ENCODE assay signal across 27 cellular contexts in genomic region chr12:96529912-96530311, GRCh38.
"Had no signal": no experiment of that assay in that cellular context is flagged by ENCODE, and none has a peak within 500 bp of the region (broad histone marks: within the 10 kb centered on the region; RNA-seq: fewer than 3 reads in every experiment).

No MANE protein-coding gene starts in this region.

- H3K27me3 Mint-ChIP-seq: progenitor cell of endocrine pancreas had no signal

- H3K79me2 ChIP-seq: parathyroid adenoma had no signal

- DNase-seq: naive thymus-derived CD4-positive, alpha-beta T cell; natural killer cell; occipital lobe; ovary; posterior cingulate gyrus; psoas muscle; right cardiac atrium; right lobe of liver; sigmoid colon; small intestine; stimulated activated CD4-positive, alpha-beta T cell treated with anti-CD3 and anti-CD28 coated beads, Interleukin-15, amount 100 ng/mL, for 24 hours; stimulated activated CD4-positive, alpha-beta T cell treated with anti-CD3 and anti-CD28 coated beads, Interleukin-2, amount 100 ng/mL, for 24 hours; stimulated activated CD4-positive, alpha-beta T cell treated with anti-CD3 and anti-CD28 coated beads, Interleukin-2, amount 100 ng/mL, for 48 hours; stimulated activated CD4-positive, alpha-beta T cell treated with anti-CD3 and anti-CD28 coated beads, Interleukin-4, amount 100 ng/mL, for 24 hours; stimulated activated naive CD4-positive, alpha-beta T cell; stimulated activated naive CD8-positive, alpha-beta T cell treated with anti-CD3 and anti-CD28 coated beads, Interleukin-15, Interleukin-2, amounts not matched to agents 100 U/mL and 50 U/mL, for 24 hours; stomach; thyroid gland; trophoblast cell; upper lobe of left lung had no signal

- H3K4me3 ChIP-seq: neural progenitor cell, ovary, psoas muscle, right lobe of liver, sigmoid colon, stomach, thoracic aorta, thyroid gland, tibial nerve, upper lobe of left lung, vagina had no signal

- H3K4me1 Mint-ChIP-seq: natural killer cell; neural progenitor cell; stimulated activated effector memory CD8-positive, alpha-beta T cell treated with anti-CD3 and anti-CD28 coated beads, Interleukin-12 subunit alpha, Interleukin-12 subunit beta, amount 100 ng/mL, for 72 hours had no signal

- H3K9ac ChIP-seq: neural progenitor cell, parathyroid adenoma had no signal

- H3K36me3 ChIP-seq: neural progenitor cell, ovary, right lobe of liver, sigmoid colon, stomach, thoracic aorta, thyroid gland, tibial nerve, upper lobe of left lung, vagina had no signal

- H3K9me3 Mint-ChIP-seq: natural killer cell; stimulated activated effector memory CD8-positive, alpha-beta T cell treated with anti-CD3 and anti-CD28 coated beads, Interleukin-12 subunit alpha, Interleukin-12 subunit beta, amount 100 ng/mL, for 72 hours had no signal

- H3K4me2 ChIP-seq: neural progenitor cell had no signal

- ATAC-seq: naive thymus-derived CD4-positive, alpha-beta T cell; natural killer cell; psoas muscle; right cardiac atrium; right lobe of liver; stimulated activated effector memory CD8-positive, alpha-beta T cell treated with anti-CD3 and anti-CD28 coated beads, Interleukin-12 subunit alpha, Interleukin-12 subunit beta, amount 100 ng/mL, for 72 hours; stimulated activated naive CD8-positive, alpha-beta T cell treated with anti-CD3 and anti-CD28 coated beads, Interleukin-15, Interleukin-2, amounts not matched to agents 100 U/mL and 50 U/mL, for 24 hours had no signal

- H3K4me3 Mint-ChIP-seq: naive thymus-derived CD4-positive, alpha-beta T cell; natural killer cell; neural progenitor cell; stimulated activated effector memory CD8-positive, alpha-beta T cell treated with anti-CD3 and anti-CD28 coated beads, Interleukin-12 subunit alpha, Interleukin-12 subunit beta, amount 100 ng/mL, for 72 hours had no signal

- H3K27ac ChIP-seq: neural progenitor cell, ovary, parathyroid adenoma, psoas muscle, right lobe of liver, sigmoid colon, stomach, thoracic aorta, thyroid gland, tibial nerve, upper lobe of left lung, vagina had no signal

- H3K27ac Mint-ChIP-seq: naive thymus-derived CD4-positive, alpha-beta T cell; natural killer cell; neural progenitor cell; progenitor cell of endocrine pancreas; stimulated activated effector memory CD8-positive, alpha-beta T cell treated with anti-CD3 and anti-CD28 coated beads, Interleukin-12 subunit alpha, Interleukin-12 subunit beta, amount 100 ng/mL, for 72 hours had no signal

- H3K4me1 ChIP-seq: neural progenitor cell, parathyroid adenoma, psoas muscle, right lobe of liver, sigmoid colon, stomach, thyroid gland, tibial nerve, upper lobe of left lung, vagina had no signal

- H2AFZ ChIP-seq: neural progenitor cell, parathyroid adenoma had no signal

- H3K27me3 ChIP-seq: neural progenitor cell, ovary, right lobe of liver, sigmoid colon, stomach, thyroid gland, tibial nerve, upper lobe of left lung, vagina had no signal

- H3K36me3 Mint-ChIP-seq: natural killer cell; stimulated activated effector memory CD8-positive, alpha-beta T cell treated with anti-CD3 and anti-CD28 coated beads, Interleukin-12 subunit alpha, Interleukin-12 subunit beta, amount 100 ng/mL, for 72 hours had no signal

- H3K9me3 ChIP-seq: ovary, right lobe of liver, sigmoid colon, stomach, thoracic aorta, thyroid gland, tibial nerve, upper lobe of left lung, vagina had no signal
